ENCODE assay signal across 13 cellular contexts in genomic region chr10:11237571-11237970, GRCh38.
DNase-seq lines count a peak whose midpoint lies in the region; ATAC-seq and TF ChIP-seq lines count a peak whose summit lies in the region.
"Had no signal": no experiment of that assay in that cellular context is flagged by ENCODE, and none has a peak within 500 bp of the region (broad histone marks: within the 10 kb centered on the region; RNA-seq: fewer than 3 reads in every experiment).

No MANE protein-coding gene starts in this region.

- H3K9me3 Mint-ChIP-seq in activated T-cell treated with anti-CD3 and anti-CD28 coated beads, Interleukin-2, amount 50 U/mL, for 4 hours = no peaks in the 10 kb centered on the region
- H3K9me3 Mint-ChIP-seq: T-helper 1 cell treated with Interleukin-12 subunit alpha and Interleukin-12 subunit beta and Interleukin-4 antibody, amounts not matched to agents 30 μg/mL and 1 μg/mL, for 36 hours had no signal

- no peak overlapping the region for H3K4me2 ChIP-seq in PC-3 (ENCODE audit: low read length)
- H3K4me2 ChIP-seq: A549 had no signal

- no peak overlapping the region for H3K9ac ChIP-seq in PC-3 (ENCODE audit: low read length)

- peaks cover 31% of the 10 kb centered on the region for H3K36me3 Mint-ChIP-seq in activated T-cell treated with anti-CD3 and anti-CD28 coated beads, Interleukin-2, amount 50 U/mL, for 4 hours (ENCODE audit: insufficient read depth)

- intact Hi-C loops in left lung (cut with DNase I) (no loop called here), PC-3 (cut with micrococcal nuclease) (no loop called here)

- TF ChIP-seq CTCF in left lung (IDR thresholded peaks at IDR 0.05) (no peak), PC-3 (conservative IDR thresholded peaks at IDR 0.05; ENCODE audit: low read depth, low read length) (no peak)

- H3K9me3 ChIP-seq in left lung (no peaks in the 10 kb centered on the region), PC-3 (ENCODE audit: low read length) (no peaks in the 10 kb centered on the region)
- H3K9me3 ChIP-seq: A549, esophagus muscularis mucosa, psoas muscle had no signal

- no TSS peak for BruUV-seq in PC-3 (replicated peaks; lab: Mats Ljungman, UMichigan)

- H3K36me3 ChIP-seq in left lung = peaks cover 0 to 10% of the 10 kb centered on the region in 2 donors
- no peaks in the 10 kb centered on the region for H3K36me3 ChIP-seq in PC-3 (ENCODE audit: low read depth, low read length)

- H3K27me3 ChIP-seq in left lung (no peaks in the 10 kb centered on the region), PC-3 (ENCODE audit: low read length) (peaks cover 17% of the 10 kb centered on the region; the same call in 1 of the 2 replicates)
- H3K27me3 ChIP-seq: esophagus muscularis mucosa had no signal

- H2AFZ ChIP-seq in PC-3 (ENCODE audit: low read length) = no peak overlapping the region

- peaks cover 0 to 46% of the 10 kb centered on the region in 2 donors for H3K4me1 ChIP-seq in left lung
- H3K4me1 ChIP-seq in PC-3 (ENCODE audit: insufficient read depth, low read length) = no peaks in the 10 kb centered on the region
- H3K4me1 ChIP-seq: A549 had no signal

- H3K9me2 ChIP-seq in PC-3 (replicated peaks; ENCODE audit: low read length) = no peaks in the 10 kb centered on the region

- CTCF ChIA-PET in PC-3 (lab: Charles Lee) = no interaction called here

- peak overlapping the region; percentile 70 for H3K4me3 Mint-ChIP-seq in activated T-cell treated with anti-CD3 and anti-CD28 coated beads, Interleukin-2, amount 50 U/mL, for 4 hours

- POLR2A ChIA-PET in PC-3 (lab: Charles Lee; ENCODE audit: unreplicated experiment) = no interaction called here

- no peaks in the 10 kb centered on the region for H4K20me1 ChIP-seq in PC-3 (ENCODE audit: low read length)

- no peak overlapping the region for H3K27ac ChIP-seq in left lung
- H3K27ac ChIP-seq in PC-3 (ENCODE audit: low read length) = no peak overlapping the region
- H3K27ac ChIP-seq: A549, esophagus muscularis mucosa, psoas muscle had no signal

- no peaks in the 10 kb centered on the region for H3F3A ChIP-seq in PC-3 (ENCODE audit: low read length, unreplicated experiment)

- ATAC-seq in HG02981 (IDR thresholded peaks at IDR 0.05; ENCODE audit: unreplicated experiment) (peak; percentile 34), left lung (no peak), PC-3 (no peak)
- ATAC-seq in activated T-cell treated with anti-CD3 and anti-CD28 coated beads, Interleukin-2, amount 50 U/mL, for 4 hours = peak; percentile 12 to 29
- ATAC-seq: A549 had no signal

- no peak overlapping the region for H3K4me3 ChIP-seq in left lung
- H3K4me3 ChIP-seq in PC-3 (ENCODE audit: low read length) = no peak overlapping the region
- H3K4me3 ChIP-seq: A549, esophagus muscularis mucosa, psoas muscle had no signal

- no peaks in the 10 kb centered on the region for H3K27me3 Mint-ChIP-seq in activated T-cell treated with anti-CD3 and anti-CD28 coated beads, Interleukin-2, amount 50 U/mL, for 4 hours (ENCODE audit: low read depth)

- H3K79me2 ChIP-seq in PC-3 (ENCODE audit: low read length) = no peaks in the 10 kb centered on the region

- peak; percentile 83 for DNase-seq in activated CD8-positive, alpha-beta memory T cell treated with anti-CD3 and anti-CD28 coated beads for 24 hours
- no peak for DNase-seq in activated CD8-positive, alpha-beta memory T cell treated with anti-CD3 and anti-CD28 coated beads, Interleukin-2, amount 50 U/mL, for 48 hours
- DNase-seq in activated T-cell treated with anti-CD3 and anti-CD28 coated beads, Interleukin-2, amount 50 U/mL, for 4 hours = peak; percentile 48
- DNase-seq in stimulated activated CD8-positive, alpha-beta memory T cell treated with anti-CD3 and anti-CD28 coated beads, Interleukin-7, amount 100 ng/mL, for 48 hours (ENCODE audit: extremely low read depth in 1 of 2, low read depth in 1 of 2) = peak; percentile 40 to 50
- DNase-seq in left lung (no peak), PC-3 (no peak), ecto neural progenitor cell (ENCODE audit: low spot score) (no peak)
- DNase-seq: Kasumi-1, psoas muscle had no signal

- H3K4me1 Mint-ChIP-seq in activated T-cell treated with anti-CD3 and anti-CD28 coated beads, Interleukin-2, amount 50 U/mL, for 4 hours (ENCODE audit: low read depth) = peaks cover 95% of the 10 kb centered on the region

Comparison
In these comparisons a context has a peak if more than half of its experiments do, and no peak if none do; other contexts are left out.
1. DNase-seq: peak in activated CD8-positive, alpha-beta memory T cell treated with anti-CD3 and anti-CD28 coated beads for 24 hours (single experiment), activated T-cell treated with anti-CD3 and anti-CD28 coated beads, Interleukin-2, amount 50 U/mL, for 4 hours (single experiment) and stimulated activated CD8-positive, alpha-beta memory T cell treated with anti-CD3 and anti-CD28 coated beads, Interleukin-7, amount 100 ng/mL, for 48 hours (2 of 2); none in activated CD8-positive, alpha-beta memory T cell treated with anti-CD3 and anti-CD28 coated beads, Interleukin-2, amount 50 U/mL, for 48 hours (single experiment), left lung (0 of 2), PC-3 (single experiment) and ecto neural progenitor cell (single experiment).
2. ATAC-seq: peak in HG02981 (single experiment) and activated T-cell treated with anti-CD3 and anti-CD28 coated beads, Interleukin-2, amount 50 U/mL, for 4 hours (2 of 2); none in left lung (single experiment) and PC-3 (single experiment).